ENCODE assay signal across 30 cellular contexts in genomic region chr11:76632492-76632891, GRCh38.
"Had no signal": no experiment of that assay in that cellular context is flagged by ENCODE, and none has a peak within 500 bp of the region (broad histone marks: within the 10 kb centered on the region; RNA-seq: fewer than 3 reads in every experiment).

No MANE protein-coding gene starts in this region.

- H3K27ac ChIP-seq: brain microvascular endothelial cell, colonic mucosa, WERI-Rb-1 had no signal

- H3K36me3 Mint-ChIP-seq: activated naive CD8-positive, alpha-beta T cell had no signal

- DNase-seq: activated B cell treated with CpG ODN at 0.5 μM for 24 hours; activated CD4-positive, alpha-beta T cell treated with anti-CD3 and anti-CD28 coated beads for 48 hours; activated CD4-positive, alpha-beta T cell treated with anti-CD3 and anti-CD28 coated beads, Interleukin-2, amount 50 U/mL, for 1 hour; activated CD4-positive, alpha-beta T cell treated with anti-CD3 and anti-CD28 coated beads, Interleukin-2, amount 50 U/mL, for 48 hours; activated CD8-positive, alpha-beta memory T cell treated with anti-CD3 and anti-CD28 coated beads for 24 hours; activated CD8-positive, alpha-beta T cell treated with anti-CD3 and anti-CD28 coated beads for 36 hours; activated effector memory CD4-positive, alpha-beta T cell treated with Interleukin-2 at 50 U/mL for 16 hours; activated gamma-delta T cell treated with Interleukin-2 at 50 U/mL for 16 hours; activated naive CD4-positive, alpha-beta T cell treated with anti-CD3 and anti-CD28 coated beads, Interleukin-2, amount 50 U/mL, for 16 hours; activated naive CD4-positive, alpha-beta T cell treated with Interleukin-2 at 50 U/mL for 16 hours; activated T-cell treated with anti-CD3 and anti-CD28 coated beads, Interleukin-2, amount 50 U/mL, for 4 hours; amniotic stem cell; anterior cingulate cortex; brain microvascular endothelial cell; colonic mucosa; effector CD8-positive, alpha-beta T cell; foreskin fibroblast; T-helper 1 cell; T-helper 17 cell; T1000; WERI-Rb-1 had no signal

- H3K4me3 ChIP-seq: colonic mucosa had no signal

- H3K4me1 ChIP-seq: colonic mucosa had no signal

- H3K27ac Mint-ChIP-seq: activated B cell treated with CpG ODN at 0.5 μM for 24 hours; activated CD8-positive, alpha-beta T cell treated with anti-CD3 and anti-CD28 coated beads for 36 hours; activated naive CD8-positive, alpha-beta T cell; activated T-helper 17 cell treated with anti-CD3 and anti-CD28 coated beads, Interleukin-2, amount 50 U/mL, for 72 hours; T-helper 17 cell; T-helper 2 cell treated with Interferon-gamma antibody and Interleukin-4, amounts not matched to agents 5 μg/mL and 100 μg/mL, for 36 hours had no signal

- H3K9me3 Mint-ChIP-seq: activated B cell treated with CpG ODN at 0.5 μM for 24 hours; activated CD8-positive, alpha-beta T cell treated with anti-CD3 and anti-CD28 coated beads for 36 hours; activated T-cell treated with anti-CD3 and anti-CD28 coated beads, Interleukin-2, amount 50 U/mL, for 4 hours; activated T-helper 17 cell treated with anti-CD3 and anti-CD28 coated beads, Interleukin-2, amount 50 U/mL, for 72 hours had no signal

- FAIRE-seq: astrocyte, bronchial epithelial cell, endometrium, frontal cortex had no signal

- H3K27me3 ChIP-seq: brain microvascular endothelial cell, colonic mucosa had no signal

- ATAC-seq: activated CD4-positive, CD25-positive, alpha-beta regulatory T cell treated with anti-CD3 and anti-CD28 coated beads, Interleukin-2, amount 50 U/mL, for 24 hours; activated CD8-positive, alpha-beta T cell treated with anti-CD3 and anti-CD28 coated beads for 36 hours; activated T-cell treated with anti-CD3 and anti-CD28 coated beads, Interleukin-2, amount 50 U/mL, for 4 hours; activated T-helper 17 cell treated with anti-CD3 and anti-CD28 coated beads, Interleukin-2, amount 50 U/mL, for 72 hours; esophagus mucosa; T-helper 17 cell had no signal

- H3K27me3 Mint-ChIP-seq: activated B cell treated with CpG ODN at 0.5 μM for 24 hours; activated naive CD8-positive, alpha-beta T cell had no signal

- H3K9me3 ChIP-seq: colonic mucosa had no signal

- H3K4me3 Mint-ChIP-seq: activated B cell treated with CpG ODN at 0.5 μM for 24 hours; activated CD8-positive, alpha-beta T cell treated with anti-CD3 and anti-CD28 coated beads for 36 hours; activated naive CD8-positive, alpha-beta T cell; activated T-cell treated with anti-CD3 and anti-CD28 coated beads, Interleukin-2, amount 50 U/mL, for 4 hours; activated T-helper 17 cell treated with anti-CD3 and anti-CD28 coated beads, Interleukin-2, amount 50 U/mL, for 72 hours; T-helper 17 cell; T-helper 2 cell treated with Interferon-gamma antibody and Interleukin-4, amounts not matched to agents 5 μg/mL and 100 μg/mL, for 36 hours had no signal

- H3K36me3 ChIP-seq: brain microvascular endothelial cell, colonic mucosa, WERI-Rb-1 had no signal
